In the genomic region with DNA sequence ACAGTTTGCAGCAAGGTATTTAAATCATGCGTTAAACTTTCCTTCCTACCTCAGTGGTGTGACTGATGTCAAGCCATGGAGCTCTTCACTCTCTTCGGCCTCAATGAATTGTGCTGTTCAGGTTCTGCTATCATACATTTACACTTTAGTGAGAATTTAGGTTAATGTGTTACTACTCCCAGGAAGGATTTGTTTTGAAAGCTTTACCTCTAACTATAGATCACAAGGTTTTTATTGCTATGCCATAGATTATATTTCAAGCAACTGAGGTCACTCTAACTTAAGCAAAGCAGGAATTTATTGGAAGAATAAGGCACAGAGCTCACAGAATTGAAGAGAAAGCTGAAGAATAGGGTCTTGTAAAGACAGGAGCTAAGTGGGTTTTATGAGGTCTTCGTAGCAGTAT, we compare ENCODE assay signal across 12 cellular contexts. TPM values are rescaled to one million over a fixed set of nuclear protein-coding genes. Genes with fewer than 3 reads are reported as not detected.
DNase-seq lines count a peak whose midpoint lies in the region; ATAC-seq and TF ChIP-seq lines count a peak whose summit lies in the region.
"Had no signal": no experiment of that assay in that cellular context is flagged by ENCODE, and none has a peak within 500 bp of the region (broad histone marks: within the 10 kb centered on the region; RNA-seq: fewer than 3 reads in every experiment).

No MANE protein-coding gene starts in this region.

- H3F3A ChIP-seq in OCI-LY1 (ENCODE audit: insufficient read depth, low read length) = no peaks in the 10 kb centered on the region

- no peaks in the 10 kb centered on the region for H3K9me2 ChIP-seq in OCI-LY1 (ENCODE audit: low read depth, low read length)

- H4K20me1 ChIP-seq in OCI-LY1 (ENCODE audit: insufficient read depth, low read length) = no peaks in the 10 kb centered on the region

- peak overlapping the region; percentile 10; the same call in 1 of the 2 replicates for H3K4me2 ChIP-seq in OCI-LY1 (ENCODE audit: low read length)
- H3K4me2 ChIP-seq in parathyroid adenoma (ENCODE audit: low read length) = no peak overlapping the region

- no peak overlapping the region for H3K9ac ChIP-seq in OCI-LY1 (ENCODE audit: low read length)
- H3K9ac ChIP-seq in parathyroid adenoma = no peak overlapping the region

- no peak overlapping the region for H3K27ac ChIP-seq in OCI-LY1 (ENCODE audit: low read depth, low read length, poor library complexity, severe bottlenecking)
- peak overlapping the region; percentile 33 for H3K27ac ChIP-seq in parathyroid adenoma

- H3K4me3 ChIP-seq in OCI-LY1 (ENCODE audit: low read depth, low read length, poor library complexity, severe bottlenecking) (no peak overlapping the region), parathyroid adenoma (ENCODE audit: low read depth, low read length) (no peak overlapping the region), BE2C (ENCODE audit: low read depth, low read length) (no peak overlapping the region)
- H3K4me3 ChIP-seq: MG63 had no signal

- ATAC-seq in GM18909 (IDR thresholded peaks at IDR 0.05; ENCODE audit: poor library complexity, unreplicated experiment) (peak; percentile 39), HG02610 (IDR thresholded peaks at IDR 0.05; ENCODE audit: unreplicated experiment) (peak; percentile 26)
- ATAC-seq: stimulated activated effector memory CD8-positive, alpha-beta T cell treated with anti-CD3 and anti-CD28 coated beads, Interleukin-12 subunit alpha, Interleukin-12 subunit beta, amount 100 ng/mL, for 72 hours had no signal

- DNase-seq in SKM-1 (lab: John Stamatoyannopoulos, UW; ENCODE audit: unreplicated experiment) (no peak), DMS114 treated with DMSO at 0.1 percent for 48 hours (lab: John Stamatoyannopoulos, UW; ENCODE audit: unreplicated experiment) (no peak), NCI-H146 treated with DMSO at 0.1 percent for 48 hours (lab: John Stamatoyannopoulos, UW; ENCODE audit: unreplicated experiment) (no peak), BE2C (no peak)
- DNase-seq: activated naive CD8-positive, alpha-beta T cell treated with anti-CD3 and anti-CD28 coated beads, Interleukin-2, amount 10 ng/mL, durations not matched to agents 7 days and 5 days; islet precursor cell; MG63 had no signal

- H3K9me3 ChIP-seq in OCI-LY1 (ENCODE audit: low read length) (no peaks in the 10 kb centered on the region), parathyroid adenoma (ENCODE audit: control insufficient read depth, low read length) (no peaks in the 10 kb centered on the region), BE2C (no peaks in the 10 kb centered on the region)
- H3K9me3 ChIP-seq: MG63 had no signal

- no peaks in the 10 kb centered on the region for H3K36me3 ChIP-seq in OCI-LY1 (ENCODE audit: insufficient read depth, low read length)
- H3K36me3 ChIP-seq in parathyroid adenoma (ENCODE audit: control insufficient read depth, insufficient read depth, low read length) = no peaks in the 10 kb centered on the region
- H3K36me3 ChIP-seq in BE2C = no peaks in the 10 kb centered on the region
- H3K36me3 ChIP-seq: MG63 had no signal

- TF ChIP-seq CTCF in OCI-LY1 (IDR thresholded peaks at IDR 0.05; ENCODE audit: low read length) (no peak), parathyroid adenoma (IDR thresholded peaks at IDR 0.05) (no peak), BE2C (IDR thresholded peaks at IDR 0.05; ENCODE audit: low read depth, low read length) (no peak)

- H3K79me2 ChIP-seq in OCI-LY1 (ENCODE audit: insufficient read depth, low read length) (no peaks in the 10 kb centered on the region), parathyroid adenoma (no peaks in the 10 kb centered on the region)

- H2AFZ ChIP-seq in OCI-LY1 (ENCODE audit: low read length) (no peak overlapping the region), parathyroid adenoma (no peak overlapping the region)

- H3K4me1 ChIP-seq in OCI-LY1 (ENCODE audit: insufficient read depth, low read length, severe bottlenecking) (peaks cover 24% of the 10 kb centered on the region), parathyroid adenoma (no peaks in the 10 kb centered on the region), BE2C (no peaks in the 10 kb centered on the region; the same call in 1 of the 2 replicates)

- H3K27me3 ChIP-seq in OCI-LY1 (ENCODE audit: insufficient read depth, low read length) = no peaks in the 10 kb centered on the region
- H3K27me3 ChIP-seq in parathyroid adenoma (ENCODE audit: control insufficient read depth, insufficient read depth, low read length) = no peaks in the 10 kb centered on the region
- H3K27me3 ChIP-seq in BE2C = no peaks in the 10 kb centered on the region
- H3K27me3 ChIP-seq: MG63 had no signal

RNA-seq across cellular contexts. Expression of gene ADD3, which starts 11.0 kb away (rescaled TPM):
- polyA plus RNA-seq in BE2C (2012; ENCODE audit: insufficient read depth, insufficient read length, low read depth) = 26.0 TPM
